Comparison of ENCODE assay signal across 17 cellular contexts in the genomic region with DNA sequence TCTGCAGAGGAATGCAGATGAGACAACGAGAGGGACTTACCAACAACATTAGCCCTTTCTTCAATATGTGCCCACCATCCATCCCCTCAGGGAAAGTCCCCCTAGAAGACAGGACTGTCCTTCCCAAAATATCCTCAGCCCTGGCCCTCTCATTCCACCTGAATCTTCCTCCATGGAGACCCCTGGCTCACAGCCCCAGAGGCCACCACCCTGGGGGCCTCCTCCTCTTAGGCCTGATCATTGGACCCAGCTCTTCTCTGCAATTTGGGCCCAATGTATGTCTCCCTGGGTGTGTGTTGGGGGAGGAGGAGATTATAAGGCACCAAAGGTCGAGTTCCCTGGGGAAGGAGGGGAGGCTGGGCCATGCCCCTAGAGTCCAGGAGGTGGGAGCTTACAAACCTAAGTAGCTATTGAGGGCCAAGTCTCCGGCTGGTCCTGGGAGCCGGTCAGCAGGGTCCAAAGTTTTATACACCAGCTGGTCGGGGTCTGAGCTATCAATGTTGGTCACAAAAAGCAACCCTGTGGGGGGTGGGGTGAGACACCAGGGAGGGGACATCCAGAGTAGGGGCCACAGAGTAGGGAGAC. TPM values are rescaled to one million over a fixed set of nuclear protein-coding genes. Genes with fewer than 3 reads are reported as not detected.
A peak's percentile ranks its signal among the peaks of the same experiment; 100 is the strongest.
DNase-seq lines count a peak whose midpoint lies in the region; ATAC-seq and TF ChIP-seq lines count a peak whose summit lies in the region.
"Had no signal": no experiment of that assay in that cellular context is flagged by ENCODE, and none has a peak within 500 bp of the region (broad histone marks: within the 10 kb centered on the region; RNA-seq: fewer than 3 reads in every experiment).

No MANE protein-coding gene starts in this region.

- no peaks in the 10 kb centered on the region for H3K27me3 ChIP-seq in left ventricle myocardium inferior (ENCODE audit: low read depth)
- H3K27me3 ChIP-seq in gastroesophageal sphincter: no peaks in the 10 kb centered on the region
- H3K27me3 ChIP-seq in sigmoid colon: no peaks in the 10 kb centered on the region
- H3K27me3 ChIP-seq in upper lobe of right lung: no peaks in the 10 kb centered on the region
- H3K27me3 ChIP-seq: MG63 had no signal

- H3K9me3 Mint-ChIP-seq in osteocyte (ENCODE audit: unreplicated experiment): no peaks in the 10 kb centered on the region
- H3K9me3 Mint-ChIP-seq: CD4-positive, CD25-positive, alpha-beta regulatory T cell had no signal

- TF ChIP-seq CTCF in left ventricle myocardium inferior (IDR thresholded peaks at IDR 0.05; ENCODE audit: borderline replicate concordance) (no peak), gastroesophageal sphincter (IDR thresholded peaks at IDR 0.05) (no peak), sigmoid colon (IDR thresholded peaks at IDR 0.05) (no peak), upper lobe of right lung (IDR thresholded peaks at IDR 0.05) (no peak), osteocyte (IDR thresholded peaks at IDR 0.05) (no peak)

- WGBS in gastroesophageal sphincter (ENCODE audit: low coverage in 1 of 2), 2 donors: 43 to 60% methylated on average over 1 to 4 of the region's 5 CpGs
- WGBS in sigmoid colon, 2 donors: 71 to 75% methylated on average over 5 of the region's 5 CpGs

- H3K36me3 ChIP-seq in left ventricle myocardium inferior (peaks cover 51% of the 10 kb centered on the region), gastroesophageal sphincter (peaks cover 0 to 75% of the 10 kb centered on the region in 2 donors), sigmoid colon (peaks cover 13 to 72% (median 36%) of the 10 kb centered on the region in 4 donors), upper lobe of right lung (no peaks in the 10 kb centered on the region)
- H3K36me3 ChIP-seq: MG63 had no signal

- no peak overlapping the region for H3K27ac Mint-ChIP-seq in osteocyte (ENCODE audit: unreplicated experiment)
- H3K27ac Mint-ChIP-seq: CD4-positive, CD25-positive, alpha-beta regulatory T cell had no signal

- H3K4me1 Mint-ChIP-seq in osteocyte (ENCODE audit: unreplicated experiment): peaks cover 1% of the 10 kb centered on the region

- DNase-seq in left ventricle myocardium inferior (no peak), Right ventricle myocardium superior (no peak), sigmoid colon (peak; percentile 55), upper lobe of right lung (peak; percentile 28), osteocyte (ENCODE audit: extremely low spot score, unreplicated experiment) (no peak), NCI-H2107 treated with DMSO at 0.1 percent for 48 hours (lab: John Stamatoyannopoulos, UW; ENCODE audit: unreplicated experiment) (no peak)
- DNase-seq: Calu3; CD4-positive, CD25-positive, alpha-beta regulatory T cell; MG63; NCI-H1092 treated with DMSO at 0.1 percent for 48 hours; NCI-H1694; NCI-H2107; NCI-H345; NCI-H526 treated with DMSO at 0.1 percent for 48 hours; PC-3 had no signal

- no peaks in the 10 kb centered on the region for H3K36me3 Mint-ChIP-seq in osteocyte (ENCODE audit: unreplicated experiment)
- H3K36me3 Mint-ChIP-seq: CD4-positive, CD25-positive, alpha-beta regulatory T cell had no signal

- H3K4me3 Mint-ChIP-seq in osteocyte (ENCODE audit: unreplicated experiment): no peak overlapping the region
- H3K4me3 Mint-ChIP-seq: CD4-positive, CD25-positive, alpha-beta regulatory T cell had no signal

- H3K9me3 ChIP-seq in left ventricle myocardium inferior (replicated peaks) (no peaks in the 10 kb centered on the region), gastroesophageal sphincter (no peaks in the 10 kb centered on the region), sigmoid colon (no peaks in the 10 kb centered on the region), upper lobe of right lung (no peaks in the 10 kb centered on the region)
- H3K9me3 ChIP-seq: MG63 had no signal

- no peak overlapping the region for H3K4me3 ChIP-seq in left ventricle myocardium inferior
- H3K4me3 ChIP-seq in gastroesophageal sphincter: no peak overlapping the region
- no peak overlapping the region for H3K4me3 ChIP-seq in sigmoid colon
- H3K4me3 ChIP-seq in upper lobe of right lung: no peak overlapping the region
- H3K4me3 ChIP-seq: MG63 had no signal

- peaks cover 2% of the 10 kb centered on the region for H3K27me3 Mint-ChIP-seq in osteocyte (ENCODE audit: unreplicated experiment)

- intact Hi-C loops in left ventricle myocardium inferior (cut with micrococcal nuclease): no loop called here
- intact Hi-C loops in Right ventricle myocardium superior (cut with DNase I): no loop called here
- intact Hi-C loops in sigmoid colon (cut with DNase I): no loop called here
- intact Hi-C loops in upper lobe of right lung (cut with DNase I): no loop called here

- H3K27ac ChIP-seq in left ventricle myocardium inferior (replicated peaks) (peak overlapping the region; percentile 60), gastroesophageal sphincter (peak overlapping the region in 3 of 4 donors; percentile 44 to 96 (median 47)), sigmoid colon (peak overlapping the region; percentile 5 to 100 (median 68)), upper lobe of right lung (no peak overlapping the region)

- TF ChIP-seq EP300 in gastroesophageal sphincter (IDR thresholded peaks at IDR 0.05): no peak
- TF ChIP-seq EP300 in sigmoid colon (IDR thresholded peaks at IDR 0.05): no peak

- TF ChIP-seq POLR2A in gastroesophageal sphincter (IDR thresholded peaks at IDR 0.05) (no peak), sigmoid colon (IDR thresholded peaks at IDR 0.05) (no peak)

- ATAC-seq in Right ventricle myocardium superior (ENCODE audit: poor library complexity): no peak
- ATAC-seq in gastroesophageal sphincter: no peak
- ATAC-seq in upper lobe of right lung: no peak
- ATAC-seq in GM21723 (IDR thresholded peaks at IDR 0.05; ENCODE audit: unreplicated experiment): no peak
- ATAC-seq: PC-3 had no signal

- H3K4me1 ChIP-seq in left ventricle myocardium inferior (peaks cover 53% of the 10 kb centered on the region), gastroesophageal sphincter (peaks cover 0 to 59% (median 2%) of the 10 kb centered on the region in 3 donors), sigmoid colon (peaks cover 0 to 50% (median 40%) of the 10 kb centered on the region in 4 donors), upper lobe of right lung (no peaks in the 10 kb centered on the region)

RNA-seq across cellular contexts. Expression of gene ITGA7, which starts 8.1 kb away (rescaled TPM):
- total RNA-seq in left ventricle myocardium inferior (520 TPM), Right ventricle myocardium superior (437 TPM), gastroesophageal sphincter (100 to 1,000 TPM; 143 to 260 (median 182) TPM), sigmoid colon (100 to 1,000 TPM in 3 of 4 donors, 10 to 100 TPM in 1; 66.6 to 588 (median 204) TPM), upper lobe of right lung (14.7 TPM), osteocyte (5.1 and 5.7 TPM in 2 replicates)
- polyA plus RNA-seq in sigmoid colon: 10 to 100 TPM in 1 of 3 donors, 1 to 10 TPM in 2; 1.8 to 21.0 (median 3.6) TPM

RNA-seq across cellular contexts. Expression of gene BLOC1S1, which starts 16.3 kb away (rescaled TPM):
- total RNA-seq in left ventricle myocardium inferior: 109 TPM
- total RNA-seq in Right ventricle myocardium superior: 119 TPM
- total RNA-seq in gastroesophageal sphincter: 100 to 1,000 TPM; 187 to 214 (median 196) TPM
- 100 to 1,000 TPM; 173 to 356 (median 317) TPM for total RNA-seq in sigmoid colon
- 100 to 1,000 TPM; 329 to 655 (median 634) TPM for polyA plus RNA-seq in sigmoid colon
- 129 TPM for total RNA-seq in upper lobe of right lung
- total RNA-seq in osteocyte: 99.4 and 103 TPM in 2 replicates

RNA-seq across cellular contexts. Expression of gene RDH5, which starts 20.6 kb away (rescaled TPM):
- total RNA-seq in left ventricle myocardium inferior (12.2 TPM), Right ventricle myocardium superior (10.1 TPM), gastroesophageal sphincter (10 to 100 TPM; 18.0 to 57.0 (median 31.9) TPM), sigmoid colon (10 to 100 TPM; 11.2 to 37.5 (median 32.1) TPM), upper lobe of right lung (6.0 TPM), osteocyte (4.1 and 5.9 TPM in 2 replicates)
- polyA plus RNA-seq in sigmoid colon: 10 to 100 TPM in 2 of 3 donors, 1 to 10 TPM in 1; 8.4 to 34.4 (median 27.1) TPM

RNA-seq across cellular contexts. Expression of gene CD63, which starts 29.2 kb away (rescaled TPM):
- 705 TPM for total RNA-seq in left ventricle myocardium inferior
- 723 TPM for total RNA-seq in Right ventricle myocardium superior
- total RNA-seq in gastroesophageal sphincter: 100 to 1,000 TPM; 500 to 856 (median 792) TPM
- total RNA-seq in sigmoid colon: 100 to 1,000 TPM; 670 to 933 (median 849) TPM
- 1,000 to 10,000 TPM in 1 of 3 donors, 100 to 1,000 TPM in 2; 450 to 1,058 (median 486) TPM for polyA plus RNA-seq in sigmoid colon
- total RNA-seq in upper lobe of right lung: 1,158 TPM
- total RNA-seq in osteocyte: 1,511 and 1,600 TPM in 2 replicates

RNA-seq across cellular contexts. Expression of gene GDF11, which starts 43.4 kb away (rescaled TPM):
- total RNA-seq in left ventricle myocardium inferior: 15.6 TPM
- 6.0 TPM for total RNA-seq in Right ventricle myocardium superior
- total RNA-seq in gastroesophageal sphincter: 1 to 10 TPM; 2.8 to 9.8 (median 3.6) TPM
- total RNA-seq in sigmoid colon: 10 to 100 TPM in 1 of 4 donors, 1 to 10 TPM in 3; 4.3 to 12.2 (median 4.6) TPM
- polyA plus RNA-seq in sigmoid colon: 1 to 10 TPM; 1.2 to 3.9 (median 2.4) TPM
- total RNA-seq in upper lobe of right lung: 5.8 TPM
- 11.6 and 14.0 TPM in 2 replicates for total RNA-seq in osteocyte

Comparison
In these comparisons a context has a peak if more than half of its experiments do, and no peak if none do; other contexts are left out.
1. DNase-seq: peak in sigmoid colon (single experiment) and upper lobe of right lung (single experiment); none in left ventricle myocardium inferior (single experiment), Right ventricle myocardium superior (single experiment), osteocyte (single experiment) and NCI-H2107 treated with DMSO at 0.1 percent for 48 hours (single experiment).